ENCODE assay signal across 1 cellular context in the genomic region with DNA sequence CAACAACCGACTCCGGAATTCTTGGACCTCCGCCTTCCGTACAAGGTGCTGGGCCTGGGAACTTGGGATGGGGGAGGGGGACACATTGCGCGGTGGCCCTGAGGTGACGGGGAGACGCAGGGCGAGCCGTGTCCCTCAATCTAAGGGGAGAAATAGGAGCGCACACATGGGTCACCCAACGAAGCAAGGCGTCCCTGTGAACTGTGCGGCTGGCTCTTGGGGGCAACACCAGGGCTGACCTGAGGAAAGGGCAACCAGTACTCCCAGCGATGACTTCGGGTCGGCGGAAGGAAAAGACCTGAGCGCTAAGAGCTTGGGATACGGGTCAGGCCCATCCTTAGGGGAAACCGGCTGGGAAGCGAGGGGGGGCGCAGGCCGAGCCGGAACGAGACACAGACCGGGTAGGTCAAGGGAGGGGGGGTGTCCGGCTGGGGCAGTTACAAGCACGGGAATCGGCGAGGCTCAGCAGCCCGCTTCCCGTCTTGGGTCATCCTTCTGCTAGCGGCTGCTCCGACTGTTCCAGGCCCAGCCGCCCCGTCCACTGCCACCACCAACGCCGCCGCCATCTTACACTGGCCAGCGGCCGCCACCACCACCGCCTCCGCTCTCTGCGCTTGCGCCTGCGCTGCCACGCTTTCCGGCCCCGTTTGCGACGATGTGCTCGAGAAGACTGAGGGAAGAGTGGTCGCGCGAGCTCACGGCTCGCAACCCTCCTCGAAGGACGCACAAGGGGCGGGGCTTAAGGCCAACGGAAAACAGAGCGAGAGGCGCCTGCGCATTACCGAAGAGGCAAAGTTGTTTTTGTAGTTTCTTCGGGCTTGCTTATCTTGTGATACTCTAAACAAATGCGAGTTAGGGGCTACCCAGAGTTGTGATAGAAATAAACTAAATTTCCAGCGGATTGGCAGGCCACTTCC.
A peak's percentile ranks its signal among the peaks of the same experiment; 100 is the strongest.
TF ChIP-seq lines count a peak whose summit lies in the region.

DCAF8 (minus strand) TSS at position 672 of the 917 bp plus-strand sequence. CDS start 18,541 bp downstream, outside the sequence.

TF ChIP-seq in GM12878, 131 proteins besides CTCF, POLR2A, EP300 and RAD21 (continued from another document and continues in another):
- no peak for TF ChIP-seq USF2 (IDR thresholded peaks at IDR 0.05; ENCODE audit: borderline replicate concordance, low read depth, low read length)
- TF ChIP-seq CUX1 (IDR thresholded peaks at IDR 0.05; ENCODE audit: insufficient replicate concordance, low read depth, low read length): no peak
- no peak for TF ChIP-seq TCF7 (IDR thresholded peaks at IDR 0.05; ENCODE audit: borderline replicate concordance)
- peak; percentile 28; the same call in 1 of the 2 replicates for TF ChIP-seq MXI1 (IDR thresholded peaks at IDR 0.05; ENCODE audit: low read depth, low read length)
- TF ChIP-seq E4F1 (IDR thresholded peaks at IDR 0.05; ENCODE audit: borderline replicate concordance, partially characterized antibody): peak; percentile 99
- no peak for TF ChIP-seq ZZZ3 (IDR thresholded peaks at IDR 0.05; ENCODE audit: control insufficient read depth, insufficient read length, low read depth)
- no peak for TF ChIP-seq MEF2B (IDR thresholded peaks at IDR 0.05; ENCODE audit: partially characterized antibody, poor library complexity, severe bottlenecking)
- no peak for TF ChIP-seq SMAD1 (IDR thresholded peaks at IDR 0.05; ENCODE audit: low read depth, partially characterized antibody)
- no peak for TF ChIP-seq EED (IDR thresholded peaks at IDR 0.05; ENCODE audit: low read depth)
- peak; percentile 35; the same call in 1 of the 2 replicates for TF ChIP-seq NR2F1 (conservative IDR thresholded peaks at IDR 0.05)
- no peak; the same call in 1 of the 2 replicates for TF ChIP-seq SMAD5 (IDR thresholded peaks at IDR 0.05; ENCODE audit: low read depth)
- 0 out of 2 replicates have a peak, but pooled peaks have one; percentile 2 for TF ChIP-seq ZNF384 (IDR thresholded peaks at IDR 0.05; ENCODE audit: borderline replicate concordance, low read depth, low read length)
- TF ChIP-seq GABPA (IDR thresholded peaks at IDR 0.05; ENCODE audit: low read depth): no peak
- no peak for TF ChIP-seq CHD4 (IDR thresholded peaks at IDR 0.05)
- TF ChIP-seq IRF5 (IDR thresholded peaks at IDR 0.05; ENCODE audit: borderline replicate concordance): no peak
- peak; percentile 95 for TF ChIP-seq LARP7 (IDR thresholded peaks at IDR 0.05)
- no peak for TF ChIP-seq ZBTB40 (IDR thresholded peaks at IDR 0.05; ENCODE audit: borderline replicate concordance)
- peak in 1 of 2 experiments; percentile 94; a peak in 2 of 3 replicates for TF ChIP-seq EGR1 (IDR thresholded peaks at IDR 0.05; ENCODE audit: borderline replicate concordance in 1 of 2, low read depth in 2 of 2, low read length in 2 of 2)
- no peak for TF ChIP-seq YBX1 (IDR thresholded peaks at IDR 0.05)
- TF ChIP-seq HDAC6 (IDR thresholded peaks at IDR 0.05; ENCODE audit: unreplicated experiment): no peak
- TF ChIP-seq IKZF1 (conservative IDR thresholded peaks at IDR 0.05): peak; percentile 63
- TF ChIP-seq BACH1 (IDR thresholded peaks at IDR 0.05; ENCODE audit: borderline replicate concordance): peak; percentile 40
- no peak for TF ChIP-seq SUZ12 (IDR thresholded peaks at IDR 0.05; ENCODE audit: unreplicated experiment)
- TF ChIP-seq CHD2 (IDR thresholded peaks at IDR 0.05; ENCODE audit: borderline replicate concordance, low read depth, low read length): peak; percentile 94
- TF ChIP-seq ZNF274 (IDR thresholded peaks at IDR 0.05; ENCODE audit: insufficient read depth, insufficient read length): no peak
- TF ChIP-seq FOS (IDR thresholded peaks at IDR 0.05; ENCODE audit: borderline replicate concordance, extremely low read depth, insufficient read length): no peak
- TF ChIP-seq PKNOX1 (IDR thresholded peaks at IDR 0.05): no peak
- TF ChIP-seq POLR2AphosphoS2 (IDR thresholded peaks at IDR 0.05; ENCODE audit: low read depth, low read length): peak; percentile 90
- TF ChIP-seq E2F8 (IDR thresholded peaks at IDR 0.05; ENCODE audit: low read depth, partially characterized antibody): no peak
